25 cellular contexts compared by ENCODE assay signal in the genomic region with DNA sequence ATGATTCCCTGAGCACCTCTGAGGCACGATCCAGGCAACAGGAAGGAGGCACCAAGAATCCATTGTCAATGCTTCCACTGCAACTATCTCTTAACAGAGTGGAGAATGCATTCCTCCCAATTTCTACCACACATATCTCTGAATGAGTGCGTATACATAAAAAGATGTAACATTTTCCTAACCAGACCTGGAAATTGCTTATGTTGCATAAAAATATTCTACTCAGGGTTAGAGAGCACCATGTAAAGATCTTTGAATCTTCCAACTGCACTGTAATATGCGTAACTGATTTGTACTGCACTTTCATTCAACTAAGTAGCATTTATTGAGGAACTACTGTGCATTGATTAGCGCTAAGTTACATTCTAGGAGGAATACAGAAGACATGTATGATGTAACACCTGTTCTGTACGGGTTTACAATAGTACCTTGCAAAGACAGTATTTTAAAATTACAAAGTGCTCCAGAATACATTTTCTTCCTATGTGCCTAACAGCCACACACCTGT.
"Had no signal": no experiment of that assay in that cellular context is flagged by ENCODE, and none has a peak within 500 bp of the region (broad histone marks: within the 10 kb centered on the region; RNA-seq: fewer than 3 reads in every experiment).

No MANE protein-coding gene starts in this region.

- H3K36me3 ChIP-seq: Peyer's patch, SJSA1 had no signal

- ATAC-seq: PC-3 had no signal

- H3K9ac ChIP-seq: SK-N-SH had no signal

- H3K27me3 ChIP-seq: Peyer's patch had no signal

- H3K4me2 ChIP-seq: SK-N-SH had no signal

- DNase-seq: MM.1S, MV-4-11, NCI-H1092, NCI-H1105, NCI-H1436 treated with DMSO at 0.1 percent for 48 hours, NCI-H1694 treated with DMSO at 0.1 percent for 48 hours, NCI-H187 treated with DMSO at 0.1 percent for 48 hours, NCI-H2029, NCI-H2171 treated with DMSO at 0.1 percent for 48 hours, NCI-H2227 treated with DMSO at 0.1 percent for 48 hours, NCI-H345, NCI-H446, NCI-H510A treated with DMSO at 0.1 percent for 48 hours, NCI-H524 treated with DMSO at 0.1 percent for 48 hours, NCI-H774, OCI-M1, PC-3, Peyer's patch, Right ventricle myocardium superior, RPMI8226, SHP77 treated with DMSO at 0.1 percent for 48 hours, SK-N-SH, SW 1271, T-helper 1 cell had no signal

- H3K9me3 ChIP-seq: Peyer's patch, SJSA1, SK-N-SH had no signal

- H3K4me1 ChIP-seq: Peyer's patch, SJSA1 had no signal

- H3K4me3 ChIP-seq: Peyer's patch, SJSA1 had no signal

- H3K27ac ChIP-seq: Peyer's patch, SJSA1 had no signal
